In the genomic region with DNA sequence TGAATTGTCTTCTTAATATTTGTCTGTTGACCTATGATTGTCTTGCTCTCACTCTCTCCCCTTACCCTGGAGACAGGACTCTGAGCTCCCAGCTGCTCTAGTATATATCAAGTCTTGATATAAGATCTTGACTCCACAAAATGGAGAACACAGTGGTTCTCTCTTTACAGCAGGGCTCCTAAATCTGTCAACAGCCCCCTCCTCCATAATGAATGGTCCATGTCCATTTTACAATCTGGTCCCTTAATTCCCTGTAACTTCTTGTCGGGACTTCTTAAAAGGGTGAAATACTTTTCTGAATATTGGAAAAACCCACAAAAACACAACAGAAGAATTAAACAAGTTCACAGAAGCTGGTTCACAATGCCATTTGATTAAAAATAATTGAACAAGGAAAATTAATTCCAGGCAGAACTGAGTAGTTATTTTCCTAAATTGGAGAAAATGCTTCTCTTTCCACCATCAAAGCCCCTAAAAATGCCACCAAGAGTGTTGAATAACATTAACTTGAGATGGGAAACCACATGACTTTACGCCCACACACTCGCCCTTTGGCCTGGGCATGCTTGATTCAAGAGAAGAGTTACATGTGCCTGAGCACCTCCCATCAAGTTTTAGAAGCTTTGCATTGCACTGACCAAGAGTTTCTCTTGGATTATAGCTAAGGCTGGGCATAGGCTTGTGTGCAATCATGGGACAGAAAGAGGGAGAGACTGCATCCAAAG, we compare ENCODE assay signal across 12 cellular contexts.
DNase-seq lines count a peak whose midpoint lies in the region; ATAC-seq and TF ChIP-seq lines count a peak whose summit lies in the region.
"Had no signal": no experiment of that assay in that cellular context is flagged by ENCODE, and none has a peak within 500 bp of the region (broad histone marks: within the 10 kb centered on the region; RNA-seq: fewer than 3 reads in every experiment).

No MANE protein-coding gene starts in this region.

- TF ChIP-seq CTCF in activated B cell treated with CpG ODN at 0.5 μM for 24 hours (IDR thresholded peaks at IDR 0.05), result no peak
- TF ChIP-seq CTCF in foreskin keratinocyte (conservative IDR thresholded peaks at IDR 0.05), result no peak

- peaks cover 62% of the 10 kb centered on the region for H3K4me1 Mint-ChIP-seq in activated CD4-positive, alpha-beta T cell treated with anti-CD3 and anti-CD28 coated beads, Interleukin-2, amount 10 ng/mL, durations not matched to agents 7 days and 5 days
- peaks cover 72% of the 10 kb centered on the region for H3K4me1 Mint-ChIP-seq in activated B cell treated with CpG ODN at 0.5 μM for 24 hours

- H3K27ac ChIP-seq in foreskin keratinocyte, result peak overlapping the region; percentile 52
- H3K27ac ChIP-seq: dorsolateral prefrontal cortex, gastroesophageal sphincter, thyroid gland had no signal

- no peaks in the 10 kb centered on the region for H3K27me3 ChIP-seq in foreskin keratinocyte
- H3K27me3 ChIP-seq: dorsolateral prefrontal cortex, gastroesophageal sphincter, thyroid gland had no signal

- intact Hi-C loops in activated B cell treated with CpG ODN at 0.5 μM for 24 hours (cut with micrococcal nuclease), result no loop called here

- no peak overlapping the region for H3K27ac Mint-ChIP-seq in activated CD4-positive, alpha-beta T cell treated with anti-CD3 and anti-CD28 coated beads, Interleukin-2, amount 10 ng/mL, durations not matched to agents 7 days and 5 days
- H3K27ac Mint-ChIP-seq in activated B cell treated with CpG ODN at 0.5 μM for 24 hours, result peak overlapping the region; percentile 68

- no peak overlapping the region for H3K4me3 Mint-ChIP-seq in activated CD4-positive, alpha-beta T cell treated with anti-CD3 and anti-CD28 coated beads, Interleukin-2, amount 10 ng/mL, durations not matched to agents 7 days and 5 days
- no peak overlapping the region for H3K4me3 Mint-ChIP-seq in activated B cell treated with CpG ODN at 0.5 μM for 24 hours

- ATAC-seq in activated B cell treated with CpG ODN at 0.5 μM for 24 hours (ENCODE audit: low read depth), result no peak
- no peak for ATAC-seq in foreskin keratinocyte
- ATAC-seq in HG02759 (IDR thresholded peaks at IDR 0.05; ENCODE audit: unreplicated experiment), result no peak
- no peak for ATAC-seq in GM19452 (IDR thresholded peaks at IDR 0.05; ENCODE audit: unreplicated experiment)
- ATAC-seq: gastroesophageal sphincter had no signal

- POLR2A ChIA-PET in activated CD4-positive, alpha-beta T cell treated with anti-CD3 and anti-CD28 coated beads, Interleukin-2, amount 10 ng/mL, durations not matched to agents 7 days and 5 days (lab: Charles Lee), result interaction anchor here (0.5 kb wide), 1 partner anchor 11 kb away, joined by 4 read pairs; no protein-coding TSS in a partner anchor
- POLR2A ChIA-PET in activated B cell treated with CpG ODN at 0.5 μM for 24 hours (lab: Charles Lee), result interaction anchor here (0.6 to 5.2 kb wide), 4 partner anchors 30 to 250 kb away, joined by 3 to 115 read pairs (median 4); no protein-coding TSS in a partner anchor

- no peaks in the 10 kb centered on the region for H3K27me3 Mint-ChIP-seq in activated CD4-positive, alpha-beta T cell treated with anti-CD3 and anti-CD28 coated beads, Interleukin-2, amount 10 ng/mL, durations not matched to agents 7 days and 5 days
- no peaks in the 10 kb centered on the region for H3K27me3 Mint-ChIP-seq in activated B cell treated with CpG ODN at 0.5 μM for 24 hours

- peaks cover 4% of the 10 kb centered on the region for H3K9me3 Mint-ChIP-seq in activated CD4-positive, alpha-beta T cell treated with anti-CD3 and anti-CD28 coated beads, Interleukin-2, amount 10 ng/mL, durations not matched to agents 7 days and 5 days
- H3K9me3 Mint-ChIP-seq in activated B cell treated with CpG ODN at 0.5 μM for 24 hours, result no peaks in the 10 kb centered on the region

- H3K4me1 ChIP-seq in foreskin keratinocyte, result peaks cover 18% of the 10 kb centered on the region

- DNase-seq in activated CD4-positive, alpha-beta T cell treated with anti-CD3 and anti-CD28 coated beads for 4 hours, result peak; percentile 47 to 56
- no peak for DNase-seq in activated CD4-positive, alpha-beta T cell treated with anti-CD3 and anti-CD28 coated beads, Interleukin-2, amount 10 ng/mL, durations not matched to agents 7 days and 5 days
- DNase-seq in activated B cell treated with CpG ODN at 0.5 μM for 24 hours, result no peak
- DNase-seq in foreskin keratinocyte, result peak in 1 of 2 donors; percentile 25
- DNase-seq in stimulated activated CD8-positive, alpha-beta memory T cell treated with anti-CD3 and anti-CD28 coated beads, Interleukin-12 subunit alpha, Interleukin-12 subunit beta, amount 100 ng/mL, for 4 hours (ENCODE audit: low read depth), result peak; percentile 26
- DNase-seq in NK-92 treated with Interleukin-12 subunit alpha and Interleukin-12 subunit beta, amount 100 ng/mL, for 24 hours (lab: John Stamatoyannopoulos, UW), result no peak
- DNase-seq: occipital lobe, thyroid gland had no signal

- CTCF ChIA-PET in activated CD4-positive, alpha-beta T cell treated with anti-CD3 and anti-CD28 coated beads, Interleukin-2, amount 10 ng/mL, durations not matched to agents 7 days and 5 days (lab: Charles Lee), result interaction anchor here (0.9 to 2.1 kb wide), 4 partner anchors 9 to 39 kb away, joined by 3 to 5 read pairs (median 4); no protein-coding TSS in a partner anchor
- CTCF ChIA-PET in activated B cell treated with CpG ODN at 0.5 μM for 24 hours (lab: Charles Lee), result interaction anchor here (0.9 to 1.1 kb wide), 2 partner anchors 65 to 418 kb away, joined by 3 read pairs; no protein-coding TSS in a partner anchor

- peaks cover 14% of the 10 kb centered on the region for H3K36me3 Mint-ChIP-seq in activated CD4-positive, alpha-beta T cell treated with anti-CD3 and anti-CD28 coated beads, Interleukin-2, amount 10 ng/mL, durations not matched to agents 7 days and 5 days (ENCODE audit: low read depth)
- H3K36me3 Mint-ChIP-seq in activated B cell treated with CpG ODN at 0.5 μM for 24 hours (ENCODE audit: low read depth), result no peaks in the 10 kb centered on the region

Comparison
In these comparisons a context has a peak if more than half of its experiments do, and no peak if none do; other contexts are left out.
1. DNase-seq: peak in activated CD4-positive, alpha-beta T cell treated with anti-CD3 and anti-CD28 coated beads for 4 hours (2 of 2) and stimulated activated CD8-positive, alpha-beta memory T cell treated with anti-CD3 and anti-CD28 coated beads, Interleukin-12 subunit alpha, Interleukin-12 subunit beta, amount 100 ng/mL, for 4 hours (single experiment); none in activated CD4-positive, alpha-beta T cell treated with anti-CD3 and anti-CD28 coated beads, Interleukin-2, amount 10 ng/mL, durations not matched to agents 7 days and 5 days (single experiment), activated B cell treated with CpG ODN at 0.5 μM for 24 hours (single experiment) and NK-92 treated with Interleukin-12 subunit alpha and Interleukin-12 subunit beta, amount 100 ng/mL, for 24 hours (single experiment).